Comparison of ENCODE assay signal across 13 cellular contexts in genomic region chr3:179969525-179969924, GRCh38.
DNase-seq lines count a peak whose midpoint lies in the region; ATAC-seq and TF ChIP-seq lines count a peak whose summit lies in the region.
"Had no signal": no experiment of that assay in that cellular context is flagged by ENCODE, and none has a peak within 500 bp of the region (broad histone marks: within the 10 kb centered on the region; RNA-seq: fewer than 3 reads in every experiment).

No MANE protein-coding gene starts in this region.

- no peak overlapping the region for H2BK15ac ChIP-seq in H9 (ENCODE audit: low read depth, low read length)

- TF ChIP-seq CTCF in fibroblast of pulmonary artery (IDR thresholded peaks at IDR 0.05; ENCODE audit: low read length, missing control alignments) (no peak), spleen (IDR thresholded peaks at IDR 0.05 in 8 of 11, conservative IDR thresholded peaks at IDR 0.05 in 3 of 11) (no peak), mesothelial cell of epicardium (IDR thresholded peaks at IDR 0.05; ENCODE audit: unreplicated experiment) (no peak), H9 (conservative IDR thresholded peaks at IDR 0.05) (no peak)

- no peak overlapping the region for H3K56ac ChIP-seq in H9 (ENCODE audit: insufficient read length, low read depth, low read length)

- H3T11ph ChIP-seq in H9 (ENCODE audit: low read length): no peak overlapping the region

- H3K23ac ChIP-seq in H9 (ENCODE audit: insufficient read length, low read depth, low read length): no peak overlapping the region

- TF ChIP-seq POLR2A in spleen (IDR thresholded peaks at IDR 0.05): no peak

- H3K4me1 ChIP-seq in spleen (no peaks in the 10 kb centered on the region), H9 (ENCODE audit: insufficient read depth, low read length) (no peaks in the 10 kb centered on the region)
- H3K4me1 ChIP-seq: transverse colon had no signal

- H3K9me3 Mint-ChIP-seq in mesothelial cell of epicardium: no peaks in the 10 kb centered on the region
- no peaks in the 10 kb centered on the region for H3K9me3 Mint-ChIP-seq in H9
- H3K9me3 Mint-ChIP-seq: activated CD8-positive, alpha-beta T cell treated with anti-CD3 and anti-CD28 coated beads for 36 hours had no signal

- H3K27me3 ChIP-seq in spleen (replicated peaks in 1 of 7) (peaks cover 0 to 25% (median 0%) of the 10 kb centered on the region in 7 donors), H9 (ENCODE audit: insufficient read depth, low read length) (no peaks in the 10 kb centered on the region)
- H3K27me3 ChIP-seq: transverse colon had no signal

- no peaks in the 10 kb centered on the region for H3K23me2 ChIP-seq in H9 (ENCODE audit: insufficient read length, low read depth, low read length, poor library complexity, severe bottlenecking)

- no peak overlapping the region for H2BK20ac ChIP-seq in H9 (ENCODE audit: low read depth, low read length, poor library complexity, severe bottlenecking)

- H3K9me3 ChIP-seq in spleen (no peaks in the 10 kb centered on the region), H9 (ENCODE audit: control insufficient read depth, low read depth, low read length) (no peaks in the 10 kb centered on the region)
- H3K9me3 ChIP-seq: transverse colon had no signal

- 44 to 79% (median 50%) methylated on average over 2 of the region's 2 CpGs for WGBS in spleen, 5 donors
- WGBS in H9 (ENCODE audit: extremely low coverage, insufficient read length, low lambda C conversion rate): no CpG with 5 or more reads among the region's 2 CpGs

- no peak overlapping the region for H2BK120ac ChIP-seq in H9 (ENCODE audit: low read depth, low read length, poor library complexity, severe bottlenecking)

- peak; percentile 66 for DNase-seq in Daoy (ENCODE audit: low read depth)
- DNase-seq in NOMO-1 treated with DMSO at 0.1 percent for 48 hours (lab: John Stamatoyannopoulos, UW; ENCODE audit: unreplicated experiment): peak; percentile 97
- peak; percentile 16 for DNase-seq in fibroblast of pulmonary artery (ENCODE audit: low read depth)
- DNase-seq in stimulated activated naive CD4-positive, alpha-beta T cell (lab: John Stamatoyannopoulos, UW): no peak
- no peak for DNase-seq in spleen
- no peak for DNase-seq in mesothelial cell of epicardium (ENCODE audit: low spot score in 2 of 2, unreplicated experiment in 2 of 2)
- DNase-seq in H9: no peak
- DNase-seq: activated CD8-positive, alpha-beta T cell treated with anti-CD3 and anti-CD28 coated beads for 36 hours; cortex of kidney; left cardiac atrium; NCI-H2107; transverse colon had no signal

- H3K79me2 ChIP-seq in H9 (ENCODE audit: insufficient read depth, low read length): no peaks in the 10 kb centered on the region

- intact Hi-C loops in spleen (cut with DNase I; ENCODE audit: low total_unique reads): no loop called here

- H3K9ac ChIP-seq in H9 (ENCODE audit: extremely low read depth, insufficient read length, low read length): no peak overlapping the region

- H3K4me1 Mint-ChIP-seq in mesothelial cell of epicardium (no peaks in the 10 kb centered on the region), H9 (peaks cover 12 to 27% of the 10 kb centered on the region in 2 experiments)

- no peak overlapping the region for H2AFZ ChIP-seq in H9 (ENCODE audit: low read length)

- no peak overlapping the region for H2BK12ac ChIP-seq in H9 (ENCODE audit: insufficient read length, low read depth, low read length)

- no peak overlapping the region for H4K5ac ChIP-seq in H9 (ENCODE audit: insufficient read length, low read depth, low read length)

- no peaks in the 10 kb centered on the region for H3K79me1 ChIP-seq in H9 (ENCODE audit: insufficient read depth, low read depth, low read length, poor library complexity, severe bottlenecking)

- H3K36me3 ChIP-seq in spleen: no peaks in the 10 kb centered on the region
- H3K36me3 ChIP-seq: transverse colon had no signal

- no peak overlapping the region for H3K27ac Mint-ChIP-seq in mesothelial cell of epicardium
- H3K27ac Mint-ChIP-seq in H9: no peak overlapping the region
- H3K27ac Mint-ChIP-seq: activated CD8-positive, alpha-beta T cell treated with anti-CD3 and anti-CD28 coated beads for 36 hours had no signal

- no peak overlapping the region for H3K4me3 ChIP-seq in fibroblast of pulmonary artery (replicated peaks; ENCODE audit: low read depth, low read length)
- H3K4me3 ChIP-seq in spleen: no peak overlapping the region
- H3K4me3 ChIP-seq: transverse colon had no signal

- H3K27me3 Mint-ChIP-seq in mesothelial cell of epicardium (ENCODE audit: low read depth) (peaks cover 18% of the 10 kb centered on the region), H9 (ENCODE audit: low read depth) (no peaks in the 10 kb centered on the region)

- no peak overlapping the region for H3K4me2 ChIP-seq in H9 (ENCODE audit: insufficient read depth, insufficient read length, low read length)

- ATAC-seq in HG02870 (IDR thresholded peaks at IDR 0.05; ENCODE audit: unreplicated experiment): peak; percentile 25
- ATAC-seq: activated CD8-positive, alpha-beta T cell treated with anti-CD3 and anti-CD28 coated beads for 36 hours had no signal

- H4K8ac ChIP-seq in H9 (replicated peaks; ENCODE audit: insufficient read length, low read depth, low read length): no peak overlapping the region

- H3K4me3 Mint-ChIP-seq in mesothelial cell of epicardium (no peak overlapping the region), H9 (no peak overlapping the region)
- H3K4me3 Mint-ChIP-seq: activated CD8-positive, alpha-beta T cell treated with anti-CD3 and anti-CD28 coated beads for 36 hours had no signal

- no peak overlapping the region for H3K14ac ChIP-seq in H9 (ENCODE audit: insufficient read depth, low read length)

- H4K91ac ChIP-seq in H9 (ENCODE audit: insufficient read length, low read depth, low read length): no peak overlapping the region

- no peak overlapping the region for H2BK5ac ChIP-seq in H9 (ENCODE audit: insufficient read length, low read length)

- H3K4ac ChIP-seq in H9 (ENCODE audit: low read depth, low read length): no peak overlapping the region

- no peak overlapping the region for H3K18ac ChIP-seq in H9 (ENCODE audit: insufficient read length, low read depth, low read length)

- no peak overlapping the region for H3K27ac ChIP-seq in spleen
- no peak overlapping the region for H3K27ac ChIP-seq in H9 (ENCODE audit: insufficient read length, low read depth, low read length)
- H3K27ac ChIP-seq: transverse colon had no signal

- no peak overlapping the region for H2AK5ac ChIP-seq in H9 (ENCODE audit: insufficient read length, low read length)

- H4K20me1 ChIP-seq in H9 (ENCODE audit: control insufficient read depth, insufficient read depth, insufficient read length): no peaks in the 10 kb centered on the region

- H3K36me3 Mint-ChIP-seq in mesothelial cell of epicardium: no peaks in the 10 kb centered on the region
- no peaks in the 10 kb centered on the region for H3K36me3 Mint-ChIP-seq in H9 (ENCODE audit: insufficient read depth in 1 of 3, low read depth in 3 of 3)

Comparison
In these comparisons a context has a peak if more than half of its experiments do, and no peak if none do; other contexts are left out.
1. DNase-seq: peak in Daoy (single experiment), NOMO-1 treated with DMSO at 0.1 percent for 48 hours (single experiment) and fibroblast of pulmonary artery (single experiment); none in stimulated activated naive CD4-positive, alpha-beta T cell (0 of 6), spleen (single experiment), mesothelial cell of epicardium (0 of 2) and H9 (single experiment).